16 cellular contexts compared by ENCODE assay signal in the genomic region with DNA sequence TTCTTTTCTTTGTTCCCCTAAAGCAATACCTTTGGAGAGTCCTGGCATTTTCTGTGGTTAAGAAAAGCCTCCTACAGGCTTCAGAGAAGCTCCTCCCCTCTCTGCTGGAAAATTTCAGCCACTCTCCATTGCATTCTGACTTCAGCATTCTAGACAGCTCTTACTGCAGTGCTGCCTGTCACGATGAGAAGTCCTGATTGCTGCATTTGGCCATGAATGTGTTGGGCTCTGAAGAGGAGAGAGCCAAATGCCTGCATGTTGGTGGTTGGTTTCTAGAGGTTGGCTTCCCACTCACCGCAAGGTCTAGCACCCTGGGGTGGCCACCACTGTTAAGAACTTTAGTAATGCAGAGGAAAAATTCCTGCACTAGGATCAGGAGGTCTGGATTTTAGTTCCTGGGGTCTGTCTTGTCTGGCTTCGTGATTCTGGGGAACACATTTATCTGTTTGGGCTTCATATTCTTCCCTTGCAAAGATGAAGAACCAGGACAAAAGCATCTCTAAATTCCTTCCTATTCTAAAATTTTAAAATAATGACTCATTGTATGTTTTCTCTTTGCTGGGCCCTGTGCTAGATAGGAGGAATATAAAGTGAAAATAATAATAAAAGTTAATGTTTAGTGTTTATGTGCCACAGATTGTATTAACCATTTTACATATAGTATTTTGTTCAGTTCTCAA. TPM values are rescaled to one million over a fixed set of nuclear protein-coding genes. Genes with fewer than 3 reads are reported as not detected.
DNase-seq lines count a peak whose midpoint lies in the region; ATAC-seq and TF ChIP-seq lines count a peak whose summit lies in the region.
"Had no signal": no experiment of that assay in that cellular context is flagged by ENCODE, and none has a peak within 500 bp of the region (broad histone marks: within the 10 kb centered on the region; RNA-seq: fewer than 3 reads in every experiment).

No MANE protein-coding gene starts in this region.

- no peaks in the 10 kb centered on the region for H3K4me1 Mint-ChIP-seq in Calu3 (ENCODE audit: low read depth, unreplicated experiment)

- H3K27me3 Mint-ChIP-seq in Calu3 (ENCODE audit: unreplicated experiment) = no peaks in the 10 kb centered on the region
- H3K27me3 Mint-ChIP-seq: activated CD4-positive, alpha-beta memory T cell treated with anti-CD3 and anti-CD28 coated beads for 36 hours; activated naive CD8-positive, alpha-beta T cell had no signal

- no peak for TF ChIP-seq CTCF in right atrium auricular region (IDR thresholded peaks at IDR 0.05)
- TF ChIP-seq CTCF in kidney epithelial cell (IDR thresholded peaks at IDR 0.05; ENCODE audit: insufficient read depth, low read length, poor library complexity, severe bottlenecking) = no peak
- TF ChIP-seq CTCF in Calu3 (IDR thresholded peaks at IDR 0.05; ENCODE audit: unreplicated experiment) = no peak

- intact Hi-C loops in Right ventricle myocardium superior (cut with DNase I) = no loop called here
- intact Hi-C loops in Calu3 (cut with micrococcal nuclease; ENCODE audit: unreplicated experiment) = no loop called here

- H3K4me3 Mint-ChIP-seq in Calu3 (ENCODE audit: low read depth, unreplicated experiment) = no peak overlapping the region
- H3K4me3 Mint-ChIP-seq: activated CD4-positive, alpha-beta memory T cell treated with anti-CD3 and anti-CD28 coated beads for 36 hours; activated naive CD8-positive, alpha-beta T cell had no signal

- CTCF ChIA-PET in Calu3 (lab: Charles Lee) = interaction anchor here (0.6 kb wide), 1 partner anchor 148 kb away, joined by 3 read pairs; no protein-coding TSS in a partner anchor

- H3K4me1 ChIP-seq in right atrium auricular region = no peaks in the 10 kb centered on the region

- H3K4me3 ChIP-seq in right atrium auricular region = no peak overlapping the region
- H3K4me3 ChIP-seq in kidney epithelial cell (ENCODE audit: low read depth, low read length) = no peak overlapping the region

- H3K9me3 ChIP-seq in right atrium auricular region = no peaks in the 10 kb centered on the region
- H3K9me3 ChIP-seq: neutrophil had no signal

- H3K9me3 Mint-ChIP-seq in Calu3 (ENCODE audit: low read depth, unreplicated experiment) = no peaks in the 10 kb centered on the region
- H3K9me3 Mint-ChIP-seq: activated CD4-positive, alpha-beta memory T cell treated with anti-CD3 and anti-CD28 coated beads for 36 hours had no signal

- H3K27me3 ChIP-seq in right atrium auricular region = no peaks in the 10 kb centered on the region
- H3K27me3 ChIP-seq in kidney epithelial cell (ENCODE audit: control insufficient read depth, insufficient read depth, low read length) = no peaks in the 10 kb centered on the region
- H3K27me3 ChIP-seq: neutrophil had no signal

- no peak overlapping the region for H3K27ac Mint-ChIP-seq in Calu3 (ENCODE audit: unreplicated experiment)
- H3K27ac Mint-ChIP-seq: activated CD4-positive, alpha-beta memory T cell treated with anti-CD3 and anti-CD28 coated beads for 36 hours; activated naive CD8-positive, alpha-beta T cell had no signal

- ATAC-seq in Right ventricle myocardium superior (ENCODE audit: poor library complexity) (peak; percentile 62), HG03139 (IDR thresholded peaks at IDR 0.05; ENCODE audit: unreplicated experiment) (no peak)

- H3K27ac ChIP-seq in right atrium auricular region = peak overlapping the region in 1 of 2 donors; percentile 38
- peak overlapping the region; percentile 34 for H3K27ac ChIP-seq in cingulate gyrus (ENCODE audit: low read depth, low read length)
- H3K27ac ChIP-seq: neutrophil had no signal

- peaks cover 5% of the 10 kb centered on the region for H3K36me3 ChIP-seq in right atrium auricular region
- H3K36me3 ChIP-seq in kidney epithelial cell (ENCODE audit: control insufficient read depth, insufficient read depth, low read length) = no peaks in the 10 kb centered on the region
- H3K36me3 ChIP-seq: neutrophil had no signal

- peaks cover 5% of the 10 kb centered on the region for H3K36me3 Mint-ChIP-seq in Calu3 (ENCODE audit: insufficient read depth, unreplicated experiment)

- DNase-seq in Right ventricle myocardium superior = no peak
- no peak for DNase-seq in right atrium auricular region (ENCODE audit: low spot score)
- peak; percentile 23 for DNase-seq in kidney epithelial cell (ENCODE audit: low read depth)
- DNase-seq in COLO829 (ENCODE audit: low spot score) = no peak
- no peak for DNase-seq in Calu3
- DNase-seq in HK-2 (ENCODE audit: unreplicated experiment) = no peak
- DNase-seq: activated CD4-positive, alpha-beta memory T cell treated with anti-CD3 and anti-CD28 coated beads for 36 hours; DMS53; NCI-H1436 treated with DMSO at 0.1 percent for 48 hours; stimulated activated CD4-positive, alpha-beta T cell treated with anti-CD3 and anti-CD28 coated beads, Interleukin-2, amount 100 ng/mL, for 24 hours; stimulated activated naive CD4-positive, alpha-beta T cell; T-helper 2 cell had no signal

- no TSS peak for BruUV-seq in Calu3 (replicated peaks; lab: Mats Ljungman, UMichigan)

RNA-seq across cellular contexts. Expression of a gene that starts 38.1 kb away (rescaled TPM):
- total RNA-seq in Right ventricle myocardium superior (46.5 TPM), right atrium auricular region (100 to 1,000 TPM in 1 of 2 donors, 10 to 100 TPM in 1; 90.7 to 102 TPM), kidney epithelial cell (80.8 and 103 TPM in 2 replicates), Calu3 (2022) (82.5 and 93.0 TPM in 2 replicates)

RNA-seq across cellular contexts. Expression of a gene that starts 38.2 kb away (rescaled TPM):
- 11.3 TPM for total RNA-seq in Right ventricle myocardium superior
- 10 to 100 TPM; 10.2 to 12.3 TPM for total RNA-seq in right atrium auricular region
- total RNA-seq in kidney epithelial cell = 11.8 and 11.9 TPM in 2 replicates
- 23.0 and 24.4 TPM in 2 replicates for total RNA-seq in Calu3 (2022)

RNA-seq across cellular contexts. Expression of a gene that starts 50.9 kb away (rescaled TPM):
- total RNA-seq in Right ventricle myocardium superior (45.4 TPM), right atrium auricular region (10 to 100 TPM; 18.7 to 25.3 TPM), kidney epithelial cell (37.0 and 52.4 TPM in 2 replicates), Calu3 (2022) (37.5 and 44.5 TPM in 2 replicates)
